In genomic region chr22:49372530-49373288, GRCh38 we compare ENCODE assay signal across 13 cellular contexts.
A peak's percentile ranks its signal among the peaks of the same experiment; 100 is the strongest.
DNase-seq lines count a peak whose midpoint lies in the region; ATAC-seq, FAIRE-seq and TF ChIP-seq lines count a peak whose summit lies in the region.
"Had no signal": no experiment of that assay in that cellular context is flagged by ENCODE, and none has a peak within 500 bp of the region (broad histone marks: within the 10 kb centered on the region; RNA-seq: fewer than 3 reads in every experiment).

No MANE protein-coding gene starts in this region.

- no peak overlapping the region for H3K14ac ChIP-seq in H1 (ENCODE audit: insufficient read length)

- no peaks in the 10 kb centered on the region for H4K20me1 ChIP-seq in H1 (replicated peaks in 1 of 2; ENCODE audit: control insufficient read depth in 1 of 2, insufficient read depth in 2 of 2, low read length in 2 of 2)

- ATAC-seq in GM19023 (IDR thresholded peaks at IDR 0.05; ENCODE audit: unreplicated experiment): no peak

- no peak overlapping the region for H2AK5ac ChIP-seq in H1 (ENCODE audit: low read depth, low read length)

- no peak for TF ChIP-seq EP300 in H1 (IDR thresholded peaks at IDR 0.05; ENCODE audit: borderline replicate concordance in 1 of 2, low read depth in 2 of 2, low read length in 2 of 2)

- no peak overlapping the region; the same call in 1 of the 2 replicates for H2BK5ac ChIP-seq in H1 (ENCODE audit: low read depth, low read length)

- 79% methylated on average over 20 of the region's 20 CpGs; no CpG with 5 or more reads in 1 of the 2 experiments for WGBS in H1 (ENCODE audit: extremely low coverage in 1 of 2, insufficient coverage in 1 of 2, insufficient read length in 1 of 2, insufficient replicate concordance in 2 of 2, low coverage in 1 of 2, low lambda C conversion rate in 2 of 2, missing lambda C conversion rate in 1 of 2), 2 experiments

- no peak for TF ChIP-seq CTCF in H1 (IDR thresholded peaks at IDR 0.05; ENCODE audit: control extremely low read depth in 1 of 3, insufficient read depth in 1 of 3, low read depth in 1 of 3, low read length in 3 of 3)

- TF ChIP-seq RAD21 in H1 (IDR thresholded peaks at IDR 0.05 in 1 of 2, conservative IDR thresholded peaks at IDR 0.05 in 1 of 2; ENCODE audit: low read depth in 2 of 2, low read length in 2 of 2): no peak; a peak in 1 of 4 replicates

- 0 out of 2 replicates have a peak overlapping the region, but pooled peaks have one; percentile 15 for H2AFZ ChIP-seq in H1 (ENCODE audit: low read length)

- H3K56ac ChIP-seq in H1 (replicated peaks; ENCODE audit: insufficient read length, low read depth, low read length): no peak overlapping the region

- H3K4ac ChIP-seq in H1 (replicated peaks; ENCODE audit: insufficient read length, low read depth, low read length): peak overlapping the region; percentile 47

- H4K5ac ChIP-seq in H1 (ENCODE audit: insufficient read length, low read depth, low read length): no peak overlapping the region

- H3K23me2 ChIP-seq in H1 (ENCODE audit: low read depth, low read length): no peaks in the 10 kb centered on the region

- no peak for FAIRE-seq in H1 (lab: Jason Lieb, UNC)

- H3K9ac ChIP-seq in H1 (replicated peaks in 1 of 4; ENCODE audit: extremely low read depth in 1 of 4, low read depth in 3 of 4, low read length in 3 of 4): no peak overlapping the region

- H3K9me3 ChIP-seq in H1 (ENCODE audit: insufficient read depth in 2 of 2, low read depth in 1 of 2, low read length in 1 of 2): no peaks in the 10 kb centered on the region

- no peak overlapping the region; a peak in 1 of 4 replicates for H3K4me2 ChIP-seq in H1 (ENCODE audit: insufficient read depth in 1 of 2, low read depth in 2 of 2, low read length in 2 of 2)

- H3K4me1 ChIP-seq in H1 (replicated peaks in 1 of 4; ENCODE audit: control insufficient read depth in 3 of 4, insufficient read depth in 4 of 4, low read length in 3 of 4): peaks cover 0 to 8% (median 6%) of the 10 kb centered on the region in 4 experiments; a peak in 4 of 7 replicates

- no peaks in the 10 kb centered on the region for H3K36me3 ChIP-seq in H1 (ENCODE audit: control insufficient read depth in 2 of 4, insufficient read depth in 4 of 4, low read length in 3 of 4)

- CTCF ChIA-PET in H1 (lab: Charles Lee; ENCODE audit: partially characterized antibody): interaction anchor here (0.8 kb wide), 1 partner anchor 176 kb away, joined by 3 read pairs; no protein-coding TSS in a partner anchor

- H4K91ac ChIP-seq in H1 (replicated peaks; ENCODE audit: insufficient read length, low read length): peak overlapping the region; percentile 87

- in situ Hi-C loops in G401 (cut with HindIII; ENCODE audit: low sequenced_read_pairs): no loop called here

- H2BK120ac ChIP-seq in H1 (replicated peaks; ENCODE audit: low read depth, low read length): no peak overlapping the region

- intact Hi-C loops in posterior cingulate gyrus (cut with DNase I): no loop called here

- TF ChIP-seq POLR2A in H1 (IDR thresholded peaks at IDR 0.05; ENCODE audit: control extremely low read depth in 1 of 2, low read depth in 2 of 2, low read length in 2 of 2): no peak

- H3K4me3 ChIP-seq in H1 (ENCODE audit: extremely low read depth in 1 of 4, insufficient read depth in 2 of 4, low read depth in 3 of 4, low read length in 4 of 4): no peak overlapping the region

- H2BK12ac ChIP-seq in H1 (ENCODE audit: low read depth, low read length): peak overlapping the region; percentile 80; the same call in 1 of the 2 replicates

- no peak overlapping the region for H3K27ac ChIP-seq in H1 (ENCODE audit: low read depth, low read length)
- H3K27ac ChIP-seq: HL-60 had no signal

- no peaks in the 10 kb centered on the region for H3K79me1 ChIP-seq in H1 (ENCODE audit: low read depth, low read length)

- peak overlapping the region; percentile 16; the same call in 1 of the 2 replicates for H2BK15ac ChIP-seq in H1 (ENCODE audit: low read length)

- peak overlapping the region; percentile 81; the same call in 1 of the 2 replicates for H3K18ac ChIP-seq in H1 (ENCODE audit: extremely low read depth, low read length)

- peak overlapping the region; percentile 72; the same call in 1 of the 2 replicates for H2BK20ac ChIP-seq in H1 (ENCODE audit: low read length)

- H4K8ac ChIP-seq in H1 (ENCODE audit: extremely low read depth, insufficient read depth, low read length): peak overlapping the region; percentile 9; the same call in 1 of the 2 replicates

- no peaks in the 10 kb centered on the region for H3K79me2 ChIP-seq in H1 (ENCODE audit: control insufficient read depth in 1 of 2, insufficient read depth in 2 of 2, low read length in 2 of 2)

- POLR2A ChIA-PET in H1 (lab: Charles Lee; ENCODE audit: partially characterized antibody): interaction anchor here (1.1 kb wide), 1 partner anchor 164 kb away, joined by 3 read pairs; no protein-coding TSS in a partner anchor

- peak; percentile 64 for DNase-seq in G401 (ENCODE audit: low spot score)
- peak; percentile 44 for DNase-seq in NCI-H774 (lab: John Stamatoyannopoulos, UW)
- DNase-seq in H1 (ENCODE audit: low read depth in 1 of 2, low spot score in 2 of 2): no peak
- DNase-seq in posterior cingulate gyrus: peak in 6 of 10 donors; percentile 20 to 88 (median 39)
- no peak for DNase-seq in stimulated activated CD4-positive, alpha-beta T cell treated with anti-CD3 and anti-CD28 coated beads, Interleukin-4, amount 100 ng/mL, for 24 hours
- no peak for DNase-seq in NCI-H2081 (lab: John Stamatoyannopoulos, UW)
- no peak for DNase-seq in AG20443 (ENCODE audit: low spot score)
- DNase-seq: COR-L47, HFFc6, NCI-H2081 treated with DMSO at 0.1 percent for 48 hours, retina had no signal

- H3K23ac ChIP-seq in H1 (ENCODE audit: insufficient read length): no peak overlapping the region

- H3K27me3 ChIP-seq in H1 (replicated peaks in 1 of 4; ENCODE audit: control insufficient read depth in 3 of 4, extremely low read depth in 1 of 4, insufficient read depth in 3 of 4, low read length in 3 of 4): 0 out of 7 replicates have a peak, but pooled peaks cover 0 to 3% (median 0%) of the 10 kb centered on the region in 4 experiments

TF ChIP-seq in H1, 55 proteins besides CTCF, POLR2A, EP300 and RAD21:
- no peak for TF ChIP-seq SIRT6 (IDR thresholded peaks at IDR 0.05; ENCODE audit: low read length)
- TF ChIP-seq TEAD4 (IDR thresholded peaks at IDR 0.05; ENCODE audit: low read depth, low read length): peak; percentile 79

Comparison
In these comparisons a context has a peak if more than half of its experiments do, and no peak if none do; other contexts are left out.
1. DNase-seq: peak in G401 (single experiment), NCI-H774 (single experiment) and posterior cingulate gyrus (6 of 10); none in H1 (0 of 2), stimulated activated CD4-positive, alpha-beta T cell treated with anti-CD3 and anti-CD28 coated beads, Interleukin-4, amount 100 ng/mL, for 24 hours (single experiment), NCI-H2081 (0 of 2) and AG20443 (single experiment).